ENCODE assay signal across 8 cellular contexts in the genomic region with DNA sequence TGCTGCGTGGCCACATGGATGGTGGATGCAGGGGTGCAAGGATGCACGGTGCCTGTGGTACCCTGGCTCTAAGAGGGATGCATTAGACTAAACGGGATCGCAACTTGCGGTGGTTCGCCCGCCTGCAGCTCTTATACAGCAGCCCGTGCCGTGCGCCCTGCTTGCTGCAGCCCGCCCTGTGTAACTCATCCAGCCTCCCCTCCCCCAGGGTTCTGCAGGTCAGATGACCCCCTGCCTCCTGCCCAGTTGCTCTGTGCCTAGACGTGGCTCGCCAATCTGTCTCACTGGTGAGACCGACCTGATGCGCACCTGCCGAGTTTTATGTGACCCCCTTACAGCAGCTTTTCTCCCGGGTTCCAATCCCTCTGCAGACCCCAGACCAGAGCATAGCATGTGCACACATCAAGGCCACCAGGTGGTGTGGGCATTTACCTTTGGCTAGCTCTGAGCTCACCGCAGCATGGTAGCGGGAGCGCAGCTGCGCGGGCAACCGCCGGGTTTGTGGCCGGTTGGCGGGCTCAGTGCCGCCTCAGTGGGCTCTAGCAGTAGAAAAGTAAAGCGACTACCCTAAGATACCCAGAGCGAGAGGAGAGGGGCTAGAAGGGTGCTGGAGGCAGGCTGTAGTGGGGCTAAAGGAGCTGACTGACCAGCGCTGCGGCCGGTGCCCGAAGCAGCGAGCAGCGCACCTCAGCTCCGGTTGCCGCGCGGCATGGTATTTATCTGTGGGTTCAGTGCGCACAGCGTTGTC. TPM values are rescaled to one million over a fixed set of nuclear protein-coding genes. Genes with fewer than 3 reads are reported as not detected.
DNase-seq lines count a peak whose midpoint lies in the region; ATAC-seq and TF ChIP-seq lines count a peak whose summit lies in the region.

No MANE protein-coding gene starts in this region.

- H4K8ac ChIP-seq in neuronal stem cell (ENCODE audit: low read depth, low read length) = no peak overlapping the region

- H3K4me1 Mint-ChIP-seq in Caco-2 (ENCODE audit: low read depth, unreplicated experiment) = peaks cover 14% of the 10 kb centered on the region
- peaks cover 17% of the 10 kb centered on the region for H3K4me1 Mint-ChIP-seq in endodermal cell

- peak overlapping the region; percentile 66 for H3K4me2 ChIP-seq in neuronal stem cell (ENCODE audit: insufficient read depth, low read length, poor library complexity, severe bottlenecking)

- H3K36me3 Mint-ChIP-seq in Caco-2 (ENCODE audit: insufficient read depth, unreplicated experiment) (no peaks in the 10 kb centered on the region), endodermal cell (ENCODE audit: low read depth) (peaks cover 10% of the 10 kb centered on the region)

- H2BK12ac ChIP-seq in neuronal stem cell (ENCODE audit: low read length) = no peak overlapping the region

- no peak for TF ChIP-seq POLR2A in GM18505 (IDR thresholded peaks at IDR 0.05; ENCODE audit: borderline replicate concordance, extremely low read depth, insufficient read depth, insufficient read length)

- H3K79me1 ChIP-seq in neuronal stem cell (ENCODE audit: low read depth, low read length) = peaks cover 4% of the 10 kb centered on the region

- ATAC-seq in GM21786 (IDR thresholded peaks at IDR 0.05; ENCODE audit: unreplicated experiment) (no peak), GM18505 (IDR thresholded peaks at IDR 0.05; ENCODE audit: unreplicated experiment) (no peak)

- BruUV-seq in Caco-2 (replicated peaks; lab: Mats Ljungman, UMichigan) = no TSS peak

- 52 to 80% methylated on average over 17 to 41 of the region's 41 CpGs for WGBS in endodermal cell (ENCODE audit: insufficient coverage in 1 of 2, insufficient read length in 1 of 2), 2 experiments
- no CpG with 5 or more reads among the region's 41 CpGs for WGBS in neuronal stem cell (ENCODE audit: extremely low coverage in 2 of 2, insufficient read length in 2 of 2, insufficient replicate concordance in 1 of 2), 2 donors

- H2AK5ac ChIP-seq in neuronal stem cell (ENCODE audit: low read depth, low read length) = peak overlapping the region; percentile 72

- peaks cover 25% of the 10 kb centered on the region for H3K9me3 ChIP-seq in Caco-2
- H3K9me3 ChIP-seq in MG63 = no peaks in the 10 kb centered on the region
- no peaks in the 10 kb centered on the region for H3K9me3 ChIP-seq in endodermal cell (ENCODE audit: control insufficient read depth, low read length)
- H3K9me3 ChIP-seq in neuronal stem cell (replicated peaks in 1 of 2; ENCODE audit: control insufficient read depth in 2 of 2, insufficient read depth in 1 of 2, low read depth in 1 of 2, low read length in 2 of 2) = peaks cover 3 to 11% of the 10 kb centered on the region in 2 donors

- H3K23ac ChIP-seq in neuronal stem cell (ENCODE audit: low read depth, low read length, poor library complexity) = peak overlapping the region; percentile 77

- H2BK120ac ChIP-seq in neuronal stem cell (ENCODE audit: low read depth, low read length) = no peak overlapping the region

- H3K4me1 ChIP-seq in Caco-2 = no peaks in the 10 kb centered on the region
- no peaks in the 10 kb centered on the region for H3K4me1 ChIP-seq in endodermal cell (ENCODE audit: control insufficient read depth, insufficient read depth, low read length)
- H3K4me1 ChIP-seq in neuronal stem cell (ENCODE audit: control insufficient read depth in 2 of 2, insufficient read depth in 1 of 2, low read depth in 1 of 2, low read length in 2 of 2) = peaks cover 0 to 6% of the 10 kb centered on the region in 2 donors

- peak overlapping the region; percentile 84 for H3K4me3 Mint-ChIP-seq in Caco-2 (ENCODE audit: unreplicated experiment)
- H3K4me3 Mint-ChIP-seq in endodermal cell = peak overlapping the region; percentile 87

- H3K14ac ChIP-seq in neuronal stem cell (ENCODE audit: low read length) = no peak overlapping the region

- H2BK5ac ChIP-seq in neuronal stem cell (ENCODE audit: low read length) = no peak overlapping the region

- intact Hi-C loops in Caco-2 (cut with micrococcal nuclease; ENCODE audit: unreplicated experiment) = loop anchor here (5.0 kb wide), 1 partner anchor 199 kb away; a partner anchor contains a TSS

- no peak overlapping the region for H2AFZ ChIP-seq in neuronal stem cell (ENCODE audit: low read length)

- H2BK15ac ChIP-seq in neuronal stem cell (ENCODE audit: low read length) = peak overlapping the region; percentile 70

- H3K4ac ChIP-seq in neuronal stem cell (ENCODE audit: low read length) = no peak overlapping the region

- H3K4me3 ChIP-seq in Caco-2 (ENCODE audit: low read depth, low read length) = peak overlapping the region; percentile 49
- H3K4me3 ChIP-seq in MG63 = peak overlapping the region; percentile 54
- H3K4me3 ChIP-seq in endodermal cell (ENCODE audit: low read length) = peak overlapping the region; percentile 93
- peak overlapping the region in 1 of 2 donors; percentile 77 for H3K4me3 ChIP-seq in neuronal stem cell (ENCODE audit: low read length in 2 of 2)

- CTCF ChIA-PET in Caco-2 (lab: Charles Lee) = interaction anchor here (0.6 to 1.8 kb wide), 2 partner anchors 19 to 604 kb away, joined by 3 to 6 read pairs; no protein-coding TSS in a partner anchor

- peak in 1 of 2 experiments; percentile 44 for DNase-seq in Caco-2
- no peak for DNase-seq in MG63
- peak; percentile 78 for DNase-seq in endodermal cell
- DNase-seq in neuronal stem cell (ENCODE audit: low spot score) = no peak
- no peak for DNase-seq in A172 (ENCODE audit: low spot score)
- DNase-seq in H4 (ENCODE audit: low spot score) = no peak

- H3K27me3 Mint-ChIP-seq in Caco-2 (ENCODE audit: insufficient read depth, unreplicated experiment) (peaks cover 22% of the 10 kb centered on the region), endodermal cell (ENCODE audit: insufficient read depth) (peaks cover 68% of the 10 kb centered on the region)

- H3K36me3 ChIP-seq in Caco-2 (ENCODE audit: control insufficient read depth, insufficient read depth, low read length) (no peaks in the 10 kb centered on the region), MG63 (no peaks in the 10 kb centered on the region), endodermal cell (ENCODE audit: control insufficient read depth, insufficient read depth, low read length) (peaks cover 19% of the 10 kb centered on the region), neuronal stem cell (replicated peaks in 1 of 2; ENCODE audit: control insufficient read depth in 2 of 2, insufficient read depth in 2 of 2, low read length in 2 of 2) (no peaks in the 10 kb centered on the region)

- H3K27me3 ChIP-seq in Caco-2 (replicated peaks; ENCODE audit: control insufficient read depth, insufficient read depth, low read length) = 0 out of 2 replicates have a peak, but pooled peaks cover 1% of the 10 kb centered on the region
- peaks cover 13% of the 10 kb centered on the region for H3K27me3 ChIP-seq in MG63
- peaks cover 53% of the 10 kb centered on the region for H3K27me3 ChIP-seq in endodermal cell (ENCODE audit: control insufficient read depth, insufficient read depth, low read length, poor library complexity, severe bottlenecking)
- H3K27me3 ChIP-seq in neuronal stem cell (ENCODE audit: control insufficient read depth in 3 of 3, insufficient read depth in 3 of 3, low read depth in 1 of 3, low read length in 3 of 3) = peaks cover 17 to 96% (median 51%) of the 10 kb centered on the region in 3 experiments

- no peak for TF ChIP-seq CTCF in Caco-2 (IDR thresholded peaks at IDR 0.05; ENCODE audit: insufficient read depth in 1 of 2, low read depth in 1 of 2, low read length in 1 of 2, severe bottlenecking in 1 of 2, unreplicated experiment in 1 of 2)
- TF ChIP-seq CTCF in endodermal cell (conservative IDR thresholded peaks at IDR 0.05) = peak; percentile 15

- H4K91ac ChIP-seq in neuronal stem cell (ENCODE audit: low read depth, low read length, poor library complexity) = no peak overlapping the region

- no peak overlapping the region for H3K9ac ChIP-seq in endodermal cell (ENCODE audit: extremely low read depth, low read length, poor library complexity, severe bottlenecking)
- peak overlapping the region; percentile 80 for H3K9ac ChIP-seq in neuronal stem cell (ENCODE audit: low read depth, low read length, poor library complexity)

- H3K18ac ChIP-seq in neuronal stem cell (ENCODE audit: low read length) = peak overlapping the region; percentile 68

- H3K9me3 Mint-ChIP-seq in Caco-2 (ENCODE audit: unreplicated experiment) = no peaks in the 10 kb centered on the region
- H3K9me3 Mint-ChIP-seq in endodermal cell = peaks cover 3% of the 10 kb centered on the region

- H3K27ac ChIP-seq in endodermal cell (ENCODE audit: low read depth, low read length) (no peak overlapping the region), neuronal stem cell (replicated peaks; ENCODE audit: low read length) (no peak overlapping the region)

- POLR2A ChIA-PET in Caco-2 (lab: Charles Lee) = interaction anchor here (0.6 kb wide), 1 partner anchor 40 kb away, joined by 7 read pairs; no protein-coding TSS in a partner anchor

- H3K27ac Mint-ChIP-seq in Caco-2 (ENCODE audit: unreplicated experiment) = peak overlapping the region; percentile 13
- no peak overlapping the region for H3K27ac Mint-ChIP-seq in endodermal cell

RNA-seq across cellular contexts. Expression of a gene that starts 0.7 kb away (rescaled TPM):
- total RNA-seq in Caco-2 (2022) (4.2 and 5.1 TPM in 2 replicates), endodermal cell (1 to 10 TPM; 9.3 to 9.7 TPM)
- 1.1 and 1.7 TPM in 2 replicates for total RNA-seq in MG63 (2014; rRNA removed; shearing (Covaris generic); ENCODE audit: low replicate concordance)
- polyA plus RNA-seq in endodermal cell (2013, experiment 1 of 2) = 3.9 TPM
- polyA plus RNA-seq in endodermal cell (2013, experiment 2 of 2) = 2.5 TPM
- polyA plus RNA-seq in neuronal stem cell (2013, experiment 1 of 2) = 1.7 TPM
- 1.9 TPM for polyA plus RNA-seq in neuronal stem cell (2013, experiment 2 of 2)
- total RNA-seq in A172 (2014; rRNA removed; shearing (Covaris generic)) = 1.1 and 1.8 TPM in 2 replicates
- total RNA-seq in H4 (2014; rRNA removed; shearing (Covaris generic)) = 1.5 and 3.0 TPM in 2 replicates

RNA-seq across cellular contexts. Expression of a gene that starts 1.1 kb away (rescaled TPM):
- total RNA-seq in Caco-2 (2022) (1,877 and 1,936 TPM in 2 replicates), endodermal cell (1,000 to 10,000 TPM; 1,246 to 1,267 TPM)
- 494 and 560 TPM in 2 replicates for total RNA-seq in MG63 (2014; rRNA removed; shearing (Covaris generic); ENCODE audit: low replicate concordance)
- polyA plus RNA-seq in endodermal cell (2013, experiment 1 of 2) = 1,275 TPM
- 1,251 TPM for polyA plus RNA-seq in endodermal cell (2013, experiment 2 of 2)
- polyA plus RNA-seq in neuronal stem cell (2013, experiment 1 of 2) = 1,720 TPM
- 1,692 TPM for polyA plus RNA-seq in neuronal stem cell (2013, experiment 2 of 2)
- total RNA-seq in A172 (2014; rRNA removed; shearing (Covaris generic)) = 416 and 436 TPM in 2 replicates
- total RNA-seq in H4 (2014; rRNA removed; shearing (Covaris generic)) = 886 and 1,032 TPM in 2 replicates
